ENCODE assay signal across 1 cellular context in genomic region chr19:54388803-54389144, GRCh38.
TF ChIP-seq lines count a peak whose summit lies in the region.

No MANE protein-coding gene starts in this region.

TF ChIP-seq in H1, 55 proteins besides CTCF, POLR2A, EP300 and RAD21:
- no peak for TF ChIP-seq E2F6 (IDR thresholded peaks at IDR 0.05)
- no peak for TF ChIP-seq SP4 (IDR thresholded peaks at IDR 0.05; ENCODE audit: low read length)
- TF ChIP-seq GTF2F1 (IDR thresholded peaks at IDR 0.05; ENCODE audit: borderline replicate concordance, low read depth, low read length): no peak
- no peak for TF ChIP-seq TCF12 (IDR thresholded peaks at IDR 0.05; ENCODE audit: low read depth, low read length)
- no peak for TF ChIP-seq MAX (IDR thresholded peaks at IDR 0.05)
- TF ChIP-seq KDM5A (IDR thresholded peaks at IDR 0.05; ENCODE audit: low read length): no peak
- TF ChIP-seq TEAD4 (IDR thresholded peaks at IDR 0.05; ENCODE audit: low read depth, low read length): no peak
- no peak for TF ChIP-seq CEBPB (IDR thresholded peaks at IDR 0.05; ENCODE audit: low read depth, low read length)
- TF ChIP-seq CHD7 (IDR thresholded peaks at IDR 0.05; ENCODE audit: insufficient replicate concordance, low read length): no peak
- no peak for TF ChIP-seq POLR2AphosphoS5 (IDR thresholded peaks at IDR 0.05; ENCODE audit: low read depth, low read length)
- no peak for TF ChIP-seq RFX5 (IDR thresholded peaks at IDR 0.05; ENCODE audit: borderline replicate concordance, low read depth, low read length)
- no peak for TF ChIP-seq RBBP5 (IDR thresholded peaks at IDR 0.05; ENCODE audit: borderline replicate concordance, low read depth, low read length)
- no peak for TF ChIP-seq CHD1 (IDR thresholded peaks at IDR 0.05; ENCODE audit: low read depth, low read length)
- TF ChIP-seq RNF2 (IDR thresholded peaks at IDR 0.05; ENCODE audit: borderline replicate concordance, low read depth, low read length, missing control alignments, poor library complexity, severe bottlenecking): no peak
- no peak for TF ChIP-seq TAF7 (optimal IDR thresholded peaks at IDR 0.05; ENCODE audit: borderline replicate concordance, low read depth, low read length)
- no peak for TF ChIP-seq SIN3A (conservative IDR thresholded peaks at IDR 0.05 in 1 of 2, IDR thresholded peaks at IDR 0.05 in 1 of 2; ENCODE audit: low read depth in 1 of 2, low read length in 2 of 2)
